11 cellular contexts compared by ENCODE assay signal in the genomic region with DNA sequence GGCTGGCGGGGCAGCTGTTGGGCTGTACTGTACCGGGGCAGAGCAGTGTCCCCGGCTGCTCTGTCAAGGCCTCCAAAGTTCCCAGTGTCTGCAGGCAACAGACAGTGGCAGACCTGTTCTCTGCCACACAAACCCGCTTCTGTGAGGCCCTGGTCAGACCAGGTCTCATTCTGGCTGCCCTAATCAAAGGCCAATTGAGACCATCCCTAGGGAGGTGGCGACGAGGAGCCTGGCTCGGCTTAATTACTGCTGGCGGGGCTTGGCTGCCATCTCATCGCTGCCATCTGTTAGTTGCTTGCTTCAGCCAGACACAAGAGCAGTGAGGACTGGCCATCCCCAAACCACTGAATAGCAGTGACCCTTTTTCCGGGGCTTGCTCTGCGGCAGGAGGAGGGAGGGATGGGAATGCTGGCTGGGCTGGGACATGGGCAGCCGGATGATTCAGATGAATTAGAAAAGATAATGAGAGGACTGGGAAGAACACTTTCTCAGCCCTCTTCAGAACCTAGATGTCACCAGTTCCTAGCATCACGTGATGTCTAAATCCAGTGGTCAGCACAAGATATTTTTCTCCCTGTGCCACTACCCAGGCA. TPM values are rescaled to one million over a fixed set of nuclear protein-coding genes. Genes with fewer than 3 reads are reported as not detected.
DNase-seq lines count a peak whose midpoint lies in the region; ATAC-seq and TF ChIP-seq lines count a peak whose summit lies in the region.
"Had no signal": no experiment of that assay in that cellular context is flagged by ENCODE, and none has a peak within 500 bp of the region (broad histone marks: within the 10 kb centered on the region; RNA-seq: fewer than 3 reads in every experiment).

No MANE protein-coding gene starts in this region.

- TF ChIP-seq POLR2A in breast epithelium (IDR thresholded peaks at IDR 0.05) = no peak

- 70% methylated on average over 3 of the region's 13 CpGs for WGBS in mammary epithelial cell (ENCODE audit: low coverage, missing lambda C conversion rate)

- dilution Hi-C loops in mammary epithelial cell (cut with HindIII; ENCODE audit: low sequenced_read_pairs) = loop anchor here (5.0 kb wide), 1 partner anchor 36 kb away; no protein-coding TSS in a partner anchor

- H3K27me3 ChIP-seq in breast epithelium = no peaks in the 10 kb centered on the region
- no peaks in the 10 kb centered on the region for H3K27me3 ChIP-seq in mammary epithelial cell (ENCODE audit: insufficient read depth, low read length)
- no peaks in the 10 kb centered on the region for H3K27me3 ChIP-seq in A673 (replicated peaks; ENCODE audit: insufficient read depth, low read depth, low read length, poor library complexity)
- H3K27me3 ChIP-seq in MG63 = no peaks in the 10 kb centered on the region

- H2AFZ ChIP-seq in mammary epithelial cell (ENCODE audit: low read depth, low read length) = no peak overlapping the region

- H4K20me1 ChIP-seq in mammary epithelial cell (ENCODE audit: insufficient read depth, low read length) = no peaks in the 10 kb centered on the region

- BruUV-seq in mammary epithelial cell (replicated peaks; lab: Mats Ljungman, UMichigan) (no TSS peak), A673 (replicated peaks; lab: Mats Ljungman, UMichigan) (no TSS peak)

- POLR2A ChIA-PET in A673 (lab: Charles Lee; ENCODE audit: low non-redundant PET) = no interaction called here

- DNase-seq in breast epithelium (ENCODE audit: low spot score in 2 of 2) = no peak
- DNase-seq in mammary epithelial cell = no peak
- peak; percentile 58 for DNase-seq in amniotic epithelial cell (ENCODE audit: low read depth)
- DNase-seq in iPS-NIHi11 (ENCODE audit: low spot score) = peak; percentile 21
- no peak for DNase-seq in A673 (ENCODE audit: low spot score)
- no peak for DNase-seq in MG63
- no peak for DNase-seq in UCSD-AML1 (lab: John Stamatoyannopoulos, UW; ENCODE audit: unreplicated experiment)
- DNase-seq: activated CD4-positive, CD25-positive, alpha-beta regulatory T cell; activated effector memory CD4-positive, alpha-beta T cell treated with Interleukin-2 at 50 U/mL for 16 hours had no signal

- CTCF ChIA-PET in mammary epithelial cell (lab: Charles Lee; ENCODE audit: low non-redundant PET) (no interaction called here), A673 (lab: Charles Lee) (no interaction called here)

- H3K9me3 ChIP-seq in breast epithelium (no peaks in the 10 kb centered on the region), mammary epithelial cell (replicated peaks; ENCODE audit: insufficient read depth, low read length) (no peaks in the 10 kb centered on the region), A673 (ENCODE audit: low read depth, low read length, poor library complexity, severe bottlenecking) (no peaks in the 10 kb centered on the region), MG63 (no peaks in the 10 kb centered on the region)

- H3K4me1 ChIP-seq in breast epithelium (peaks cover 0 to 5% of the 10 kb centered on the region in 2 donors), mammary epithelial cell (ENCODE audit: insufficient read depth, low read length) (no peaks in the 10 kb centered on the region), A673 (ENCODE audit: insufficient read depth, low read length, poor library complexity, severe bottlenecking) (no peaks in the 10 kb centered on the region)

- in situ Hi-C loops in mammary epithelial cell (cut with MboI; ENCODE audit: low sequenced_read_pairs in 2 of 2) = no loop called here

- no peak overlapping the region for H3K4me2 ChIP-seq in mammary epithelial cell (ENCODE audit: insufficient read depth, low read depth, low read length)

- TF ChIP-seq CTCF in breast epithelium (IDR thresholded peaks at IDR 0.05) = no peak
- TF ChIP-seq CTCF in mammary epithelial cell (conservative IDR thresholded peaks at IDR 0.05 in 1 of 2, IDR thresholded peaks at IDR 0.05 in 1 of 2; ENCODE audit: extremely low read depth in 1 of 2, insufficient read depth in 1 of 2, low read depth in 1 of 2, low read length in 2 of 2) = no peak
- TF ChIP-seq CTCF in A673 (conservative IDR thresholded peaks at IDR 0.05; ENCODE audit: low read depth, low read length) = no peak

- H3K9ac ChIP-seq in mammary epithelial cell (ENCODE audit: insufficient read depth, low read length) = no peak overlapping the region

- intact Hi-C loops in breast epithelium (cut with DNase I; ENCODE audit: low total_unique reads) = no loop called here
- intact Hi-C loops in mammary epithelial cell (cut with micrococcal nuclease) = no loop called here
- intact Hi-C loops in A673 (cut with micrococcal nuclease; ENCODE audit: unreplicated experiment) = no loop called here

- H3K27ac ChIP-seq in breast epithelium = peak overlapping the region; percentile 23 to 79
- no peak overlapping the region for H3K27ac ChIP-seq in mammary epithelial cell (ENCODE audit: insufficient read depth, low read depth, low read length)
- no peak overlapping the region for H3K27ac ChIP-seq in A673 (ENCODE audit: low read depth, low read length, poor library complexity, severe bottlenecking)

- H3K79me2 ChIP-seq in mammary epithelial cell (ENCODE audit: insufficient read depth, low read length) = no peaks in the 10 kb centered on the region

- H3K4me3 ChIP-seq in breast epithelium = no peak overlapping the region
- H3K4me3 ChIP-seq in mammary epithelial cell (replicated peaks in 1 of 3; ENCODE audit: insufficient read depth in 1 of 3, low read depth in 2 of 3, low read length in 3 of 3) = no peak overlapping the region
- no peak overlapping the region for H3K4me3 ChIP-seq in A673 (ENCODE audit: low read depth, low read length, poor library complexity, severe bottlenecking)
- no peak overlapping the region for H3K4me3 ChIP-seq in MG63

- H3K36me3 ChIP-seq in breast epithelium (no peaks in the 10 kb centered on the region), mammary epithelial cell (ENCODE audit: insufficient read depth, low read length) (no peaks in the 10 kb centered on the region), A673 (ENCODE audit: insufficient read depth, low read length, poor library complexity, severe bottlenecking) (no peaks in the 10 kb centered on the region), MG63 (no peaks in the 10 kb centered on the region)

- no peak for ATAC-seq in HG02610 (IDR thresholded peaks at IDR 0.05; ENCODE audit: unreplicated experiment)

RNA-seq across cellular contexts. Expression of a gene that starts 24.5 kb away (rescaled TPM):
- 1 to 10 TPM; 4.5 to 9.7 (median 5.9) TPM for total RNA-seq in breast epithelium
- total RNA-seq in mammary epithelial cell = 10 to 100 TPM in 1 of 2 donors, 1 to 10 TPM in 1; 9.5 to 26.9 TPM
- 48.3 TPM for polyA plus RNA-seq in mammary epithelial cell
- 47.4 TPM for polyA minus RNA-seq in mammary epithelial cell
- total RNA-seq in A673 (2021) = 38.3 and 43.3 TPM in 2 replicates
- 3.4 and 7.3 TPM in 2 replicates for total RNA-seq in MG63 (2014; rRNA removed; shearing (Covaris generic); ENCODE audit: low replicate concordance)

RNA-seq across cellular contexts. Expression of a gene that starts 24.9 kb away (rescaled TPM):
- total RNA-seq in breast epithelium (10 to 100 TPM; 21.9 to 66.6 (median 35.7) TPM), mammary epithelial cell (10 to 100 TPM; 22.2 to 37.0 TPM), A673 (2021) (56.4 and 56.7 TPM in 2 replicates)
- 12.2 TPM for polyA plus RNA-seq in mammary epithelial cell
- 137 TPM for polyA minus RNA-seq in mammary epithelial cell
- total RNA-seq in MG63 (2014; rRNA removed; shearing (Covaris generic); ENCODE audit: low replicate concordance) = 11.3 and 12.9 TPM in 2 replicates

RNA-seq across cellular contexts. Expression of a gene that starts 57.8 kb away (rescaled TPM):
- total RNA-seq in breast epithelium (10 to 100 TPM in 1 of 3 donors, 1 to 10 TPM in 2; 4.6 to 15.4 (median 9.1) TPM), mammary epithelial cell (1 to 10 TPM; 2.8 TPM), A673 (2021) (0.22 and 3.5 TPM in 2 replicates)
- 0.37 TPM for polyA plus RNA-seq in mammary epithelial cell
- polyA minus RNA-seq in mammary epithelial cell = 5.5 TPM
- total RNA-seq in MG63 (2014; rRNA removed; shearing (Covaris generic); ENCODE audit: low replicate concordance) = 0.43 and 0.72 TPM in 2 replicates
- polyA plus RNA-seq: neural cell had no signal

Comparison
In these comparisons a context has a peak if more than half of its experiments do, and no peak if none do; other contexts are left out.
1. H3K27ac ChIP-seq: peak in breast epithelium (2 of 2); none in mammary epithelial cell (single experiment) and A673 (single experiment).
2. DNase-seq: peak in amniotic epithelial cell (single experiment) and iPS-NIHi11 (single experiment); none in breast epithelium (0 of 2), mammary epithelial cell (single experiment), A673 (single experiment), MG63 (single experiment) and UCSD-AML1 (single experiment).